22 cellular contexts compared by ENCODE assay signal in genomic region chr1:46405204-46405555, GRCh38.
"Had no signal": no experiment of that assay in that cellular context is flagged by ENCODE, and none has a peak within 500 bp of the region (broad histone marks: within the 10 kb centered on the region; RNA-seq: fewer than 3 reads in every experiment).

No MANE protein-coding gene starts in this region.

- H3K4me3 ChIP-seq: gastroesophageal sphincter, heart left ventricle, hepatocyte, mucosa of descending colon, ovary, psoas muscle, sigmoid colon, spleen, suprapubic skin, thyroid gland had no signal

- DNase-seq: effector CD8-positive, alpha-beta T cell; endodermal cell; foreskin keratinocyte; kidney; mesenchymal stem cell; naive B cell; nucleus accumbens; ovary; sigmoid colon; spleen; stimulated activated naive B cell treated with anti-CD40 and anti-IgM and Interleukin-4, amounts not matched to agents 10 μg/mL and 1 μg/mL and 100 μg/mL, for 72 hours; thyroid gland; trophoblast cell had no signal

- H3K9me3 ChIP-seq: gastroesophageal sphincter, heart left ventricle, mucosa of descending colon, ovary, psoas muscle, sigmoid colon, spleen, suprapubic skin, thyroid gland had no signal

- H3K4me2 ChIP-seq: hepatocyte had no signal

- H3K27ac ChIP-seq: epithelial cell of prostate, foreskin keratinocyte, heart left ventricle, hepatocyte, ovary, psoas muscle, sigmoid colon, spleen, suprapubic skin had no signal

- ATAC-seq: esophagus mucosa; foreskin keratinocyte; gastroesophageal sphincter; mucosa of descending colon; natural killer cell treated with Interleukin-12 subunit alpha and Interleukin-12 subunit beta and Interleukin-15 and Interleukin-18, amount 100 ng/mL, for 72 hours; psoas muscle had no signal

- H3K27me3 ChIP-seq: foreskin keratinocyte, gastroesophageal sphincter, heart left ventricle, hepatocyte, ovary, sigmoid colon, spleen, suprapubic skin, thyroid gland had no signal

- H3K4me1 ChIP-seq: foreskin keratinocyte had no signal

- H2AFZ ChIP-seq: hepatocyte had no signal

- H3K36me3 ChIP-seq: heart left ventricle, ovary, sigmoid colon had no signal
